ENCODE assay signal across 13 cellular contexts in genomic region chr2:72780483-72780882, GRCh38. TPM values are rescaled to one million over a fixed set of nuclear protein-coding genes. Genes with fewer than 3 reads are reported as not detected.
DNase-seq lines count a peak whose midpoint lies in the region; ATAC-seq and TF ChIP-seq lines count a peak whose summit lies in the region.
"Had no signal": no experiment of that assay in that cellular context is flagged by ENCODE, and none has a peak within 500 bp of the region (broad histone marks: within the 10 kb centered on the region; RNA-seq: fewer than 3 reads in every experiment).

No MANE protein-coding gene starts in this region.

- DNase-seq in H4 (ENCODE audit: low spot score), result peak; percentile 53
- peak; percentile 22 for DNase-seq in NCI-H2171 (lab: John Stamatoyannopoulos, UW)
- DNase-seq in dorsolateral prefrontal cortex, result no peak
- peak; percentile 28 for DNase-seq in medulla oblongata (ENCODE audit: extremely low spot score)
- no peak for DNase-seq in ascending aorta (ENCODE audit: low spot score in 2 of 2)
- no peak for DNase-seq in MG63
- DNase-seq: hippocampal formation; NCI-H524 treated with DMSO at 0.1 percent for 48 hours; stimulated activated naive CD8-positive, alpha-beta T cell treated with anti-CD3 and anti-CD28 coated beads, Interleukin-15, Interleukin-2, amounts not matched to agents 100 U/mL and 50 U/mL, for 24 hours; T-helper 17 cell had no signal

- H3K4me3 ChIP-seq in dorsolateral prefrontal cortex (no peak overlapping the region), ascending aorta (no peak overlapping the region), MG63 (no peak overlapping the region)
- H3K4me3 ChIP-seq: HAP-1 had no signal

- peaks cover 0 to 3% of the 10 kb centered on the region in 2 donors for H3K36me3 ChIP-seq in ascending aorta
- H3K36me3 ChIP-seq in MG63, result 0 out of 2 replicates have a peak, but pooled peaks cover 3% of the 10 kb centered on the region
- H3K36me3 ChIP-seq: HAP-1 had no signal

- no peak for ATAC-seq in GM18519 (IDR thresholded peaks at IDR 0.05; ENCODE audit: low FRiP score, unreplicated experiment)
- ATAC-seq: stimulated activated naive CD8-positive, alpha-beta T cell treated with anti-CD3 and anti-CD28 coated beads, Interleukin-15, Interleukin-2, amounts not matched to agents 100 U/mL and 50 U/mL, for 24 hours; T-helper 17 cell had no signal

- peak overlapping the region in 46 of 59 donors; percentile 8 to 84 (median 57) for H3K27ac ChIP-seq in dorsolateral prefrontal cortex
- no peak overlapping the region for H3K27ac ChIP-seq in ascending aorta
- H3K27ac ChIP-seq: HL-60 had no signal

- no peaks in the 10 kb centered on the region for H3K9me3 ChIP-seq in ascending aorta
- peaks cover 9% of the 10 kb centered on the region for H3K9me3 ChIP-seq in MG63
- H3K9me3 ChIP-seq: HAP-1 had no signal

- H3K4me1 ChIP-seq in ascending aorta, result peaks cover 0 to 2% of the 10 kb centered on the region in 2 donors

- intact Hi-C loops in dorsolateral prefrontal cortex (cut with DNase I), result no loop called here
- intact Hi-C loops in ascending aorta (cut with DNase I), result no loop called here

- TF ChIP-seq CTCF in dorsolateral prefrontal cortex (IDR thresholded peaks at IDR 0.05 in 54 of 56, conservative IDR thresholded peaks at IDR 0.05 in 2 of 56; ENCODE audit: low read depth in 1 of 56, partially characterized antibody in 56 of 56), result no peak
- TF ChIP-seq CTCF in ascending aorta (IDR thresholded peaks at IDR 0.05), result no peak

- H3K27me3 ChIP-seq in dorsolateral prefrontal cortex (no peaks in the 10 kb centered on the region), ascending aorta (no peaks in the 10 kb centered on the region), MG63 (no peaks in the 10 kb centered on the region)

RNA-seq across cellular contexts. Expression of gene EXOC6B, which starts 45.4 kb away (rescaled TPM):
- total RNA-seq in H4 (2014; rRNA removed; shearing (Covaris generic)), result 9.0 and 10.9 TPM in 2 replicates
- 100 to 1,000 TPM; 102 to 181 (median 132) TPM for total RNA-seq in dorsolateral prefrontal cortex
- total RNA-seq in ascending aorta, result 32.4 TPM
- 11.7 and 22.2 TPM in 2 replicates for total RNA-seq in MG63 (2014; rRNA removed; shearing (Covaris generic); ENCODE audit: low replicate concordance)

Comparison
In these comparisons a context has a peak if more than half of its experiments do, and no peak if none do; other contexts are left out.
1. DNase-seq: peak in H4 (single experiment), NCI-H2171 (single experiment) and medulla oblongata (single experiment); none in dorsolateral prefrontal cortex (0 of 10), ascending aorta (0 of 2) and MG63 (single experiment).
2. H3K27ac ChIP-seq: peak in dorsolateral prefrontal cortex (46 of 59); none in ascending aorta (0 of 2).